ENCODE assay signal across 8 cellular contexts in the genomic region with DNA sequence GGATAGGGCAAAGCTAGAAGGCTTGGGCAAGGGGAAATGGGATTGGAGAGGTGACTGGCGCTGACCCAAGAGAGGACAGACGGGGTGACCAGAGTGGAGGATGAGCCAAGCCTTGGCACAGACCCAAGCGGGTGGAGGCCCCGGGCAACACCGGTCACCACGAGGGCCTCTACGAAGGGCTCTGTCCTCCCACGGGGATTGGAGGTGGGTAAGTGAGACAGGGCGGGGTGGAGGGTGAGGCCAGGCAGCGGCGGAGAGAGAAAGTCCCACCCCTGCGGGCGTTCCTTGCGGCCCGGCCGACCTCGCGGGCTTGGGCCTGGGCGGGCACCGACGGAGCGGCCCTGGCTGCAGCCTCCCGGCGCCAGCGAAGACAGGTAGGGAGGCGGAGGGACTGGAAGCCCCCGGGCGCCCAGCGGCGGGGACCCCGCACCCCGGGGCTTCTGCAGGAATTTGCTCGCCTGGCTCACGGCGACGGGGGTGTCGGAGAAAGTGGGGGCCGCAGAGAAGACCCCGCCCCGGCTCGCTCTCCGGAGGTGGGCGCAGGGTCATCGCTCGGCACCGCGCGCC. TPM values are rescaled to one million over a fixed set of nuclear protein-coding genes. Genes with fewer than 3 reads are reported as not detected.
DNase-seq lines count a peak whose midpoint lies in the region; ATAC-seq and TF ChIP-seq lines count a peak whose summit lies in the region.

A gene with protein sequence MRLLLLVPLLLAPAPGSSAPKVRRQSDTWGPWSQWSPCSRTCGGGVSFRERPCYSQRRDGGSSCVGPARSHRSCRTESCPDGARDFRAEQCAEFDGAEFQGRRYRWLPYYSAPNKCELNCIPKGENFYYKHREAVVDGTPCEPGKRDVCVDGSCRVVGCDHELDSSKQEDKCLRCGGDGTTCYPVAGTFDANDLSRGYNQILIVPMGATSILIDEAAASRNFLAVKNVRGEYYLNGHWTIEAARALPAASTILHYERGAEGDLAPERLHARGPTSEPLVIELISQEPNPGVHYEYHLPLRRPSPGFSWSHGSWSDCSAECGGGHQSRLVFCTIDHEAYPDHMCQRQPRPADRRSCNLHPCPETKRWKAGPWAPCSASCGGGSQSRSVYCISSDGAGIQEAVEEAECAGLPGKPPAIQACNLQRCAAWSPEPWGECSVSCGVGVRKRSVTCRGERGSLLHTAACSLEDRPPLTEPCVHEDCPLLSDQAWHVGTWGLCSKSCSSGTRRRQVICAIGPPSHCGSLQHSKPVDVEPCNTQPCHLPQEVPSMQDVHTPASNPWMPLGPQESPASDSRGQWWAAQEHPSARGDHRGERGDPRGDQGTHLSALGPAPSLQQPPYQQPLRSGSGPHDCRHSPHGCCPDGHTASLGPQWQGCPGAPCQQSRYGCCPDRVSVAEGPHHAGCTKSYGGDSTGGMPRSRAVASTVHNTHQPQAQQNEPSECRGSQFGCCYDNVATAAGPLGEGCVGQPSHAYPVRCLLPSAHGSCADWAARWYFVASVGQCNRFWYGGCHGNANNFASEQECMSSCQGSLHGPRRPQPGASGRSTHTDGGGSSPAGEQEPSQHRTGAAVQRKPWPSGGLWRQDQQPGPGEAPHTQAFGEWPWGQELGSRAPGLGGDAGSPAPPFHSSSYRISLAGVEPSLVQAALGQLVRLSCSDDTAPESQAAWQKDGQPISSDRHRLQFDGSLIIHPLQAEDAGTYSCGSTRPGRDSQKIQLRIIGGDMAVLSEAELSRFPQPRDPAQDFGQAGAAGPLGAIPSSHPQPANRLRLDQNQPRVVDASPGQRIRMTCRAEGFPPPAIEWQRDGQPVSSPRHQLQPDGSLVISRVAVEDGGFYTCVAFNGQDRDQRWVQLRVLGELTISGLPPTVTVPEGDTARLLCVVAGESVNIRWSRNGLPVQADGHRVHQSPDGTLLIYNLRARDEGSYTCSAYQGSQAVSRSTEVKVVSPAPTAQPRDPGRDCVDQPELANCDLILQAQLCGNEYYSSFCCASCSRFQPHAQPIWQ (plus strand): TSS at position 288 of the 567 bp plus-strand sequence. CDS start 2,273 bp downstream, outside the sequence.

- peak; percentile 88 for ATAC-seq in HCT116
- no peak for ATAC-seq in activated naive CD8-positive, alpha-beta T cell treated with anti-CD3 and anti-CD28 coated beads, Interleukin-2, amount 10 ng/mL, durations not matched to agents 7 days and 5 days (ENCODE audit: low read depth)

- peaks cover 16% of the 10 kb centered on the region for H3K4me1 Mint-ChIP-seq in activated naive CD8-positive, alpha-beta T cell treated with anti-CD3 and anti-CD28 coated beads, Interleukin-2, amount 10 ng/mL, durations not matched to agents 7 days and 5 days

- peak within 1 kb of the TSS; percentile 72 for H3K9ac ChIP-seq in HCT116 (ENCODE audit: low read length)
- peak within 1 kb of the TSS; percentile 54 for H3K9ac ChIP-seq in iPS-15b (ENCODE audit: low read depth, low read length)
- H3K9ac ChIP-seq in skeletal muscle tissue (ENCODE audit: low read depth in 1 of 3, low read length in 3 of 3), result peak within 1 kb of the TSS in 2 of 3 donors; percentile 23 to 54

- H4K20me1 ChIP-seq in HCT116 (ENCODE audit: insufficient read depth), result no peaks in the 10 kb centered on the region

- no peaks in the 10 kb centered on the region for H3K36me3 Mint-ChIP-seq in activated naive CD8-positive, alpha-beta T cell treated with anti-CD3 and anti-CD28 coated beads, Interleukin-2, amount 10 ng/mL, durations not matched to agents 7 days and 5 days

- no peaks in the 10 kb centered on the region for H3K79me2 ChIP-seq in HCT116 (ENCODE audit: insufficient read depth, low read length)

- no peaks in the 10 kb centered on the region for H3K9me2 ChIP-seq in HCT116 (ENCODE audit: insufficient read depth)

- POLR2A ChIA-PET in HCT116 (lab: Charles Lee), result no interaction called here
- POLR2A ChIA-PET in activated naive CD8-positive, alpha-beta T cell treated with anti-CD3 and anti-CD28 coated beads, Interleukin-2, amount 10 ng/mL, durations not matched to agents 7 days and 5 days (lab: Charles Lee), result no interaction called here

- peaks cover 82% of the 10 kb centered on the region for H3K27me3 Mint-ChIP-seq in activated naive CD8-positive, alpha-beta T cell treated with anti-CD3 and anti-CD28 coated beads, Interleukin-2, amount 10 ng/mL, durations not matched to agents 7 days and 5 days

- H3K36me3 ChIP-seq in HCT116 (ENCODE audit: control insufficient read depth in 1 of 2, insufficient read depth in 2 of 2, low read length in 2 of 2) (no peaks in the 10 kb centered on the region), iPS-15b (ENCODE audit: control insufficient read depth, insufficient read depth, low read length) (no peaks in the 10 kb centered on the region), skeletal muscle tissue (ENCODE audit: control insufficient read depth in 3 of 3, insufficient read depth in 3 of 3, low read length in 3 of 3) (no peaks in the 10 kb centered on the region)

- no peaks in the 10 kb centered on the region for H3K9me3 Mint-ChIP-seq in activated naive CD8-positive, alpha-beta T cell treated with anti-CD3 and anti-CD28 coated beads, Interleukin-2, amount 10 ng/mL, durations not matched to agents 7 days and 5 days

- DNase-seq in AG20443 (ENCODE audit: low spot score) (peak; percentile 41), HCT116 (ENCODE audit: low read depth, low spot score) (peak; percentile 8), H4 (ENCODE audit: low spot score) (no peak), NCI-H526 treated with DMSO at 0.1 percent for 48 hours (lab: John Stamatoyannopoulos, UW) (no peak)
- no peak for DNase-seq in activated naive CD8-positive, alpha-beta T cell treated with anti-CD3 and anti-CD28 coated beads, Interleukin-2, amount 10 ng/mL, durations not matched to agents 7 days and 5 days
- DNase-seq in activated CD4-positive, alpha-beta T cell treated with anti-CD3 and anti-CD28 coated beads, Interleukin-2, amount 50 U/mL, for 1 hour, result no peak

- H3K27me3 ChIP-seq in HCT116 (ENCODE audit: insufficient read depth, low read length), result 0 out of 2 replicates have a peak, but pooled peaks cover 14% of the 10 kb centered on the region
- H3K27me3 ChIP-seq in iPS-15b (ENCODE audit: control insufficient read depth, insufficient read depth, low read length), result peaks cover 29% of the 10 kb centered on the region
- peaks cover 32 to 73% (median 52%) of the 10 kb centered on the region in 3 donors for H3K27me3 ChIP-seq in skeletal muscle tissue (ENCODE audit: control insufficient read depth in 3 of 3, insufficient read depth in 3 of 3, low read length in 3 of 3)

- H3K4me3 ChIP-seq in HCT116 (replicated peaks in 1 of 2; ENCODE audit: low read depth in 1 of 2, low read length in 2 of 2), result peak within 1 kb of the TSS; percentile 63 to 75
- H3K4me3 ChIP-seq in iPS-15b (ENCODE audit: low read depth, low read length), result peak within 1 kb of the TSS; percentile 72
- peak within 1 kb of the TSS; percentile 35 to 49 (median 41) for H3K4me3 ChIP-seq in skeletal muscle tissue (ENCODE audit: low read length in 3 of 3)

- intact Hi-C loops in HCT116 (cut with micrococcal nuclease), result no loop called here

- RAD21 ChIA-PET in HCT116 (lab: Charles Lee; ENCODE audit: low non-redundant PET in 1 of 2, low total read pairs in 2 of 2, uncharacterized antibody in 2 of 2, unreplicated experiment in 2 of 2), result no interaction called here

- no peak for TF ChIP-seq CTCF in HCT116 (IDR thresholded peaks at IDR 0.05 in 2 of 3, conservative IDR thresholded peaks at IDR 0.05 in 1 of 3; ENCODE audit: borderline replicate concordance in 1 of 3, insufficient read depth in 1 of 3, low read depth in 2 of 3, low read length in 2 of 3)

- peak within 1 kb of the TSS; percentile 67 for H3K4me3 Mint-ChIP-seq in activated naive CD8-positive, alpha-beta T cell treated with anti-CD3 and anti-CD28 coated beads, Interleukin-2, amount 10 ng/mL, durations not matched to agents 7 days and 5 days

- no peak for TF ChIP-seq RAD21 in HCT116 (IDR thresholded peaks at IDR 0.05; ENCODE audit: low read depth)

- H3K9me3 ChIP-seq in HCT116 (ENCODE audit: control insufficient read depth in 1 of 2, insufficient read depth in 1 of 2, low read depth in 1 of 2, low read length in 2 of 2) (no peaks in the 10 kb centered on the region), iPS-15b (ENCODE audit: control insufficient read depth, insufficient read depth, low read length) (no peaks in the 10 kb centered on the region), skeletal muscle tissue (ENCODE audit: control insufficient read depth in 3 of 3, low read length in 3 of 3) (no peaks in the 10 kb centered on the region)

- peak within 1 kb of the TSS; percentile 59; the same call in 1 of the 2 replicates for H3K27ac ChIP-seq in HCT116 (ENCODE audit: low read depth, low read length)
- no peak within 1 kb of the TSS for H3K27ac ChIP-seq in skeletal muscle tissue (ENCODE audit: low read depth, low read length)

- H2AFZ ChIP-seq in HCT116 (ENCODE audit: low read depth, low read length, poor library complexity, severe bottlenecking), result peak within 1 kb of the TSS; percentile 24

- CTCF ChIA-PET in HCT116 (lab: Charles Lee), result interaction anchor here (1.0 kb wide), 1 partner anchor 64 kb away, joined by 4 read pairs; no protein-coding TSS in a partner anchor

- H3K4me2 ChIP-seq in HCT116 (ENCODE audit: low read length), result peak within 1 kb of the TSS; percentile 98

- no TSS peak for BruUV-seq in HCT116 (replicated peaks; lab: Mats Ljungman, UMichigan)

- TF ChIP-seq POLR2A in HCT116 (IDR thresholded peaks at IDR 0.05; ENCODE audit: borderline replicate concordance, extremely low read depth, insufficient read depth, insufficient read length), result no peak

- H3K27ac Mint-ChIP-seq in activated naive CD8-positive, alpha-beta T cell treated with anti-CD3 and anti-CD28 coated beads, Interleukin-2, amount 10 ng/mL, durations not matched to agents 7 days and 5 days, result no peak within 1 kb of the TSS

- peaks cover 9 to 18% of the 10 kb centered on the region in 2 experiments for H3K4me1 ChIP-seq in HCT116 (ENCODE audit: control insufficient read depth in 1 of 2, insufficient read depth in 2 of 2, low read length in 2 of 2)
- peaks cover 39% of the 10 kb centered on the region for H3K4me1 ChIP-seq in iPS-15b (ENCODE audit: control insufficient read depth, insufficient read depth, low read length)
- peaks cover 10 to 34% (median 16%) of the 10 kb centered on the region in 3 donors for H3K4me1 ChIP-seq in skeletal muscle tissue (ENCODE audit: control insufficient read depth in 3 of 3, insufficient read depth in 3 of 3, low read length in 3 of 3)

TF ChIP-seq in HCT116, 20 proteins besides CTCF, POLR2A, EP300 and RAD21 (continues in another document):
- TF ChIP-seq TCF7L2 (IDR thresholded peaks at IDR 0.05; ENCODE audit: borderline replicate concordance, extremely low read depth, insufficient read depth, insufficient read length) (no peak), POLR2AphosphoS5 (IDR thresholded peaks at IDR 0.05; ENCODE audit: low read depth, low read length) (peak; percentile 40; the same call in 1 of the 2 replicates)

RNA-seq across cellular contexts. Expression of the gene that starts here (rescaled TPM):
- total RNA-seq in HCT116 (2021; ENCODE audit: unreplicated experiment) (9.6 TPM), skeletal muscle tissue (1.6 TPM)
- polyA plus RNA-seq in HCT116 (2012), result 4.9 and 5.4 TPM in 2 replicates
- 1 to 10 TPM in 1 of 2 experiments, under 1 TPM in 1; 0.72 to 1.0 TPM for total RNA-seq in activated naive CD8-positive, alpha-beta T cell treated with anti-CD3 and anti-CD28 coated beads, Interleukin-2, amount 10 ng/mL, durations not matched to agents 7 days and 5 days
- total RNA-seq in H4 (2014; rRNA removed; shearing (Covaris generic)), result not detected in 2 replicates

Comparison
In these comparisons a context has a peak if more than half of its experiments do, and no peak if none do; other contexts are left out.
1. DNase-seq: peak in AG20443 (single experiment) and HCT116 (single experiment); none in activated naive CD8-positive, alpha-beta T cell treated with anti-CD3 and anti-CD28 coated beads, Interleukin-2, amount 10 ng/mL, durations not matched to agents 7 days and 5 days (single experiment), H4 (single experiment), NCI-H526 treated with DMSO at 0.1 percent for 48 hours (single experiment) and activated CD4-positive, alpha-beta T cell treated with anti-CD3 and anti-CD28 coated beads, Interleukin-2, amount 50 U/mL, for 1 hour (single experiment).
2. Peak in every context shown above with its lines, with median percentiles within 50 percentile points of each other: H3K4me3 ChIP-seq and H3K9ac ChIP-seq.